Comparison of ENCODE assay signal across 13 cellular contexts in genomic region chr3:25573386-25574171, GRCh38.
DNase-seq lines count a peak whose midpoint lies in the region; ATAC-seq and TF ChIP-seq lines count a peak whose summit lies in the region.
"Had no signal": no experiment of that assay in that cellular context is flagged by ENCODE, and none has a peak within 500 bp of the region (broad histone marks: within the 10 kb centered on the region; RNA-seq: fewer than 3 reads in every experiment).

No MANE protein-coding gene starts in this region.

- 74 to 95% methylated on average over 9 to 19 of the region's 19 CpGs for WGBS in transverse colon (ENCODE audit: low coverage in 1 of 2), 2 donors

- intact Hi-C loops in left ventricle myocardium superior (cut with micrococcal nuclease) (no loop called here), upper lobe of right lung (cut with DNase I) (no loop called here), transverse colon (cut with DNase I; ENCODE audit: low total_unique reads) (no loop called here)

- ATAC-seq in left ventricle myocardium superior (peak; percentile 77), upper lobe of right lung (no peak), GM21367 (IDR thresholded peaks at IDR 0.05; ENCODE audit: unreplicated experiment) (no peak)

- no peak for TF ChIP-seq POLR2A in transverse colon (IDR thresholded peaks at IDR 0.05)

- H3K27me3 ChIP-seq in upper lobe of right lung (no peaks in the 10 kb centered on the region), transverse colon (no peaks in the 10 kb centered on the region)
- H3K27me3 ChIP-seq: neutrophil had no signal

- H3K4me3 ChIP-seq in astrocyte of the spinal cord (ENCODE audit: low read depth, low read length): no peak overlapping the region
- H3K4me3 ChIP-seq in upper lobe of right lung: no peak overlapping the region
- no peak overlapping the region for H3K4me3 ChIP-seq in transverse colon

- H3K9me3 ChIP-seq in upper lobe of right lung (no peaks in the 10 kb centered on the region), transverse colon (no peaks in the 10 kb centered on the region)
- H3K9me3 ChIP-seq: neutrophil had no signal

- TF ChIP-seq CTCF in astrocyte of the spinal cord (IDR thresholded peaks at IDR 0.05; ENCODE audit: low read depth, low read length) (no peak), upper lobe of right lung (IDR thresholded peaks at IDR 0.05) (no peak), transverse colon (IDR thresholded peaks at IDR 0.05) (no peak)

- peak overlapping the region; percentile 24 for H3K27ac ChIP-seq in upper lobe of right lung
- peak overlapping the region in 1 of 4 donors; percentile 18 for H3K27ac ChIP-seq in transverse colon
- H3K27ac ChIP-seq: neutrophil had no signal

- H3K36me3 ChIP-seq in upper lobe of right lung (no peaks in the 10 kb centered on the region), transverse colon (no peaks in the 10 kb centered on the region)
- H3K36me3 ChIP-seq: neutrophil had no signal

- in situ Hi-C loops in astrocyte of the spinal cord (cut with HindIII; ENCODE audit: low sequenced_read_pairs): no loop called here
- in situ Hi-C loops in transverse colon (cut with MboI; ENCODE audit: low pct_ligation_motif_present in 1 of 4, low pct_unique_long_range_greater_than_20kb in 1 of 4, low sequenced_read_pairs in 3 of 4): no loop called here

- DNase-seq in HCEC 1CT: peak; percentile 58
- DNase-seq in astrocyte of the spinal cord (ENCODE audit: low read depth, low spot score): peak; percentile 71
- no peak for DNase-seq in left ventricle myocardium superior
- no peak for DNase-seq in upper lobe of right lung
- DNase-seq in activated effector memory CD4-positive, alpha-beta T cell treated with anti-CD3 and anti-CD28 coated beads, Interleukin-2, amount 50 U/mL, for 16 hours: no peak
- no peak for DNase-seq in foreskin melanocyte
- DNase-seq in transverse colon: no peak
- DNase-seq: activated naive CD4-positive, alpha-beta T cell treated with anti-CD3 and anti-CD28 coated beads, Interleukin-2, amount 50 U/mL, for 16 hours; DMS53; Karpas-422; NCI-H510A had no signal

- no peaks in the 10 kb centered on the region for H3K4me1 ChIP-seq in upper lobe of right lung
- no peaks in the 10 kb centered on the region for H3K4me1 ChIP-seq in transverse colon

- TF ChIP-seq EP300 in transverse colon (IDR thresholded peaks at IDR 0.05; ENCODE audit: low read depth): no peak

Comparison
In these comparisons a context has a peak if more than half of its experiments do, and no peak if none do; other contexts are left out.
1. DNase-seq: peak in HCEC 1CT (single experiment) and astrocyte of the spinal cord (single experiment); none in left ventricle myocardium superior (single experiment), upper lobe of right lung (single experiment), activated effector memory CD4-positive, alpha-beta T cell treated with anti-CD3 and anti-CD28 coated beads, Interleukin-2, amount 50 U/mL, for 16 hours (single experiment), foreskin melanocyte (single experiment) and transverse colon (single experiment).